9 cellular contexts compared by ENCODE assay signal in genomic region chr7:130897515-130898419, GRCh38.
DNase-seq lines count a peak whose midpoint lies in the region; ATAC-seq and TF ChIP-seq lines count a peak whose summit lies in the region.
"Had no signal": no experiment of that assay in that cellular context is flagged by ENCODE, and none has a peak within 500 bp of the region (broad histone marks: within the 10 kb centered on the region; RNA-seq: fewer than 3 reads in every experiment).

No MANE protein-coding gene starts in this region.

- H3K4me1 ChIP-seq in BLaER1 (peaks cover 85% of the 10 kb centered on the region), mucosa of rectum (ENCODE audit: control insufficient read depth in 2 of 2, insufficient read depth in 2 of 2, low read length in 2 of 2) (peaks cover 66 to 83% of the 10 kb centered on the region in 2 donors)

- no peak for DNase-seq in activated naive CD8-positive, alpha-beta T cell treated with anti-CD3 and anti-CD28 coated beads for 36 hours
- DNase-seq in SHP77 (lab: John Stamatoyannopoulos, UW) = no peak
- no peak for DNase-seq in HUDEP-2 (lab: John Stamatoyannopoulos, UW; ENCODE audit: unreplicated experiment in 76 of 76)
- DNase-seq in DMS153 treated with DMSO at 0.1 percent for 48 hours (lab: John Stamatoyannopoulos, UW; ENCODE audit: unreplicated experiment) = no peak

- H3K9me3 Mint-ChIP-seq in activated naive CD8-positive, alpha-beta T cell treated with anti-CD3 and anti-CD28 coated beads for 36 hours = no peaks in the 10 kb centered on the region
- H3K9me3 Mint-ChIP-seq: endodermal cell had no signal

- H3K27me3 Mint-ChIP-seq in activated naive CD8-positive, alpha-beta T cell treated with anti-CD3 and anti-CD28 coated beads for 36 hours = no peaks in the 10 kb centered on the region

- H3K9me3 ChIP-seq in BLaER1 (no peaks in the 10 kb centered on the region), mucosa of rectum (ENCODE audit: control insufficient read depth in 2 of 2, low read length in 2 of 2) (no peaks in the 10 kb centered on the region)

- peaks cover 81% of the 10 kb centered on the region for H4K20me1 ChIP-seq in BLaER1

- H3K27me3 ChIP-seq in BLaER1 = no peaks in the 10 kb centered on the region
- no peaks in the 10 kb centered on the region for H3K27me3 ChIP-seq in mucosa of rectum (ENCODE audit: control insufficient read depth in 2 of 2, insufficient read depth in 2 of 2, low read length in 2 of 2)

- H3K27ac ChIP-seq in BLaER1 (no peak overlapping the region; the same call in 1 of the 2 replicates), mucosa of rectum (ENCODE audit: low read depth in 2 of 2, low read length in 2 of 2) (peak overlapping the region; percentile 92 to 93)

- H3K9ac ChIP-seq in BLaER1 = no peak overlapping the region
- peak overlapping the region; percentile 35 to 74 for H3K9ac ChIP-seq in mucosa of rectum (ENCODE audit: low read depth in 1 of 2, low read length in 2 of 2)

- ATAC-seq in HG03354 (IDR thresholded peaks at IDR 0.05; ENCODE audit: poor library complexity, severe bottlenecking, unreplicated experiment) = no peak

- H3K4me1 Mint-ChIP-seq in activated naive CD8-positive, alpha-beta T cell treated with anti-CD3 and anti-CD28 coated beads for 36 hours = peaks cover 88% of the 10 kb centered on the region

- peak overlapping the region; percentile 91 for H3K27ac Mint-ChIP-seq in activated naive CD8-positive, alpha-beta T cell treated with anti-CD3 and anti-CD28 coated beads for 36 hours

- peaks cover 85% of the 10 kb centered on the region for H3K36me3 Mint-ChIP-seq in activated naive CD8-positive, alpha-beta T cell treated with anti-CD3 and anti-CD28 coated beads for 36 hours

- H3K4me3 ChIP-seq in BLaER1 (no peak overlapping the region), mucosa of rectum (ENCODE audit: low read length in 2 of 2) (no peak overlapping the region)

- no peak overlapping the region for H3K4me3 Mint-ChIP-seq in activated naive CD8-positive, alpha-beta T cell treated with anti-CD3 and anti-CD28 coated beads for 36 hours
- H3K4me3 Mint-ChIP-seq: endodermal cell had no signal

- TF ChIP-seq POLR2A in GM19193 (IDR thresholded peaks at IDR 0.05; ENCODE audit: extremely low read depth, insufficient read depth, insufficient read length) = peak; percentile 20

- H3K36me3 ChIP-seq in BLaER1 = peaks cover 21% of the 10 kb centered on the region
- peaks cover 23 to 26% of the 10 kb centered on the region in 2 donors for H3K36me3 ChIP-seq in mucosa of rectum (ENCODE audit: control insufficient read depth in 2 of 2, insufficient read depth in 2 of 2, low read length in 2 of 2)

- peak overlapping the region; percentile 74 for H3K4me2 ChIP-seq in BLaER1
